In the genomic region with DNA sequence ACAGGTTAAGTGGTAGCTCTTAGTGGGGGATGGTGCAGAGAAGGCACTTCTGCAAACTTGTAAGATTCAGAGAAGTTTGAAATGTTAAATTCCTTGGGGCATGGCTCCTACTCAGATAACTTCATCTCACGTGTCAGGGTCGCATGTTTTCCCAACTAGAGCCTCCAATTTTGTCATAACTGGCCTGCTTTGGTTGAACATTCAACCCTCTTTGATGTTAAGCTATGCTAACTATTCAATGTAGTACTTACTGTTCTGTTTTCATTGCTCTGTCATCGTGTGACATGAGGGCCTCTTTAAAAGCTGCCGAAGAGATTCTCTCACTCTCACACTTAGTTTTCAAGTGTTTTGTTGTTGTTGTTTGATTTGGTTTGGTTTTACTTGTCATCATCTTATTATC, we compare ENCODE assay signal across 13 cellular contexts.
A peak's percentile ranks its signal among the peaks of the same experiment; 100 is the strongest.
DNase-seq lines count a peak whose midpoint lies in the region; ATAC-seq and TF ChIP-seq lines count a peak whose summit lies in the region.
"Had no signal": no experiment of that assay in that cellular context is flagged by ENCODE, and none has a peak within 500 bp of the region (broad histone marks: within the 10 kb centered on the region; RNA-seq: fewer than 3 reads in every experiment).

No MANE protein-coding gene starts in this region.

- no peaks in the 10 kb centered on the region for H3K9me3 ChIP-seq in prostate gland

- no peaks in the 10 kb centered on the region for H3K36me3 ChIP-seq in prostate gland

- H3K4me1 ChIP-seq in prostate gland (replicated peaks) = no peaks in the 10 kb centered on the region

- no peak overlapping the region for H3K27ac ChIP-seq in prostate gland
- H3K27ac ChIP-seq: GM23248, HL-60 had no signal

- no peak overlapping the region for H3K4me3 ChIP-seq in astrocyte of the spinal cord (ENCODE audit: low read depth, low read length)
- H3K4me3 ChIP-seq in fibroblast of villous mesenchyme (ENCODE audit: low read depth, low read length) = no peak overlapping the region
- H3K4me3 ChIP-seq in prostate gland = no peak overlapping the region
- H3K4me3 ChIP-seq: GM12878, GM23248, K562 had no signal

- TF ChIP-seq POLR2A in prostate gland (IDR thresholded peaks at IDR 0.05) = no peak

- in situ Hi-C loops in astrocyte of the spinal cord (cut with HindIII; ENCODE audit: low sequenced_read_pairs) = no loop called here

- intact Hi-C loops in prostate gland (cut with DNase I) = no loop called here

- H3K27me3 ChIP-seq in prostate gland (replicated peaks; ENCODE audit: insufficient read depth) = no peaks in the 10 kb centered on the region

- ATAC-seq in GM21737 (IDR thresholded peaks at IDR 0.05; ENCODE audit: unreplicated experiment) (no peak), HG03159 (IDR thresholded peaks at IDR 0.05; ENCODE audit: unreplicated experiment) (no peak)
- ATAC-seq: GM12878, HCT116, K562 had no signal

- TF ChIP-seq CTCF in astrocyte of the spinal cord (IDR thresholded peaks at IDR 0.05; ENCODE audit: low read depth, low read length) = no peak
- TF ChIP-seq CTCF in fibroblast of villous mesenchyme (IDR thresholded peaks at IDR 0.05; ENCODE audit: insufficient read depth, low read depth, low read length) = no peak
- no peak for TF ChIP-seq CTCF in prostate gland (IDR thresholded peaks at IDR 0.05)

- DNase-seq in EH (ENCODE audit: low read depth) (peak; percentile 42), astrocyte of the spinal cord (ENCODE audit: low read depth, low spot score) (peak; percentile 5), fibroblast of villous mesenchyme (ENCODE audit: low read depth) (peak; percentile 14), prostate gland (ENCODE audit: low spot score) (no peak)
- DNase-seq in activated naive CD4-positive, alpha-beta T cell treated with Interleukin-2 at 50 U/mL for 16 hours = no peak
- DNase-seq: ACHN, GM23248 had no signal

- 54% methylated on average over 4 of the region's 4 CpGs for WGBS in prostate gland

Comparison
In these comparisons a context has a peak if more than half of its experiments do, and no peak if none do; other contexts are left out.
1. DNase-seq: peak in EH (single experiment), astrocyte of the spinal cord (single experiment) and fibroblast of villous mesenchyme (single experiment); none in activated naive CD4-positive, alpha-beta T cell treated with Interleukin-2 at 50 U/mL for 16 hours (single experiment) and prostate gland (single experiment).